In the genomic region with DNA sequence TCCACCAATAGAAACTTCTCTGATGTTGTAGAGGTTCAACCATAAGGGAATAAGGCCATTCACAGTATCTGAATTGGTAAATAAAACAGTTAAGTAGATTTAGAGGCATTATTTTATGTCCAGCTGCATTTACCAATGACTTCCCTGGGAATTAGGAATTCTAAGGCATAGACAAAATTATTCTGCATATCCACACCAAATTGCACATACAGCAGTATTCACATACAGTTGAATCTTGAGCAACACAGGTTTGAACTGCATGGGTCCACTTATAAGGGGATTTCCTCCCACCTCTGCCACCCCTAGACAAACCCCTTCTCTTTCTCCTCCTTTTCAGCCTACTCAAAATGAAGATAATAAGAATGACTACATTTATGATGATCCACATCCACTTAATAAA, we compare ENCODE assay signal across 19 cellular contexts. TPM values are rescaled to one million over a fixed set of nuclear protein-coding genes. Genes with fewer than 3 reads are reported as not detected.
DNase-seq lines count a peak whose midpoint lies in the region; ATAC-seq, FAIRE-seq and TF ChIP-seq lines count a peak whose summit lies in the region.
"Had no signal": no experiment of that assay in that cellular context is flagged by ENCODE, and none has a peak within 500 bp of the region (broad histone marks: within the 10 kb centered on the region; RNA-seq: fewer than 3 reads in every experiment).

No MANE protein-coding gene starts in this region.

- peak overlapping the region; percentile 30; the same call in 1 of the 2 replicates for H3K4me2 ChIP-seq in IMR-90 (ENCODE audit: low read depth, low read length)
- H3K4me2 ChIP-seq: GM23338 had no signal

- peaks cover 5% of the 10 kb centered on the region; the same call in 1 of the 2 replicates for H3K36me3 ChIP-seq in IMR-90 (ENCODE audit: control insufficient read depth, insufficient read depth, low read length)

- POLR2A ChIA-PET in IMR-90 (lab: Charles Lee; ENCODE audit: unreplicated experiment), result no interaction called here

- no peak overlapping the region for H4K91ac ChIP-seq in IMR-90 (ENCODE audit: insufficient read depth, low read depth, low read length)

- peak overlapping the region; percentile 54; the same call in 1 of the 2 replicates for H2BK20ac ChIP-seq in IMR-90 (ENCODE audit: low read depth, low read length)

- no peak overlapping the region for H3K4me3 Mint-ChIP-seq in chondrocyte (ENCODE audit: unreplicated experiment)
- H3K4me3 Mint-ChIP-seq: CD4-positive, alpha-beta T cell; GM23338; IgD-negative memory B cell had no signal

- H3K9me3 Mint-ChIP-seq in chondrocyte (ENCODE audit: low read depth), result no peaks in the 10 kb centered on the region
- H3K9me3 Mint-ChIP-seq: CD4-positive, alpha-beta T cell; GM23338; IgD-negative memory B cell had no signal

- TF ChIP-seq POLR2A in H54 (IDR thresholded peaks at IDR 0.05; ENCODE audit: low read depth, low read length) (no peak), IMR-90 (IDR thresholded peaks at IDR 0.05; ENCODE audit: low read depth, low read length) (no peak)

- CTCF ChIA-PET in IMR-90 (lab: Yijun Ruan, JAX), result no interaction called here

- no TSS peak for BruUV-seq in IMR-90 (replicated peaks; lab: Mats Ljungman, UMichigan)

- H2BK5ac ChIP-seq in IMR-90 (ENCODE audit: low read depth, low read length, poor library complexity, severe bottlenecking), result peak overlapping the region; percentile 85

- H3K36me3 Mint-ChIP-seq in chondrocyte (ENCODE audit: low read depth), result peaks cover 19% of the 10 kb centered on the region
- H3K36me3 Mint-ChIP-seq: IgD-negative memory B cell had no signal

- peak overlapping the region; percentile 68; the same call in 1 of the 2 replicates for H3K18ac ChIP-seq in IMR-90 (ENCODE audit: low read depth, low read length)

- peaks cover under 1% of the 10 kb centered on the region; the same call in 1 of the 2 replicates for H4K20me1 ChIP-seq in IMR-90 (ENCODE audit: insufficient read depth, low read length)

- H2AK5ac ChIP-seq in IMR-90 (ENCODE audit: low read depth, low read length), result 0 out of 2 replicates have a peak overlapping the region, but pooled peaks have one; percentile 56

- peaks cover 3% of the 10 kb centered on the region; the same call in 1 of the 2 replicates for H3K9me1 ChIP-seq in IMR-90 (ENCODE audit: insufficient read depth, low read length)

- H4K8ac ChIP-seq in IMR-90 (ENCODE audit: low read depth in 2 of 2, low read length in 2 of 2), result peak overlapping the region; percentile 18 to 24; a peak in 1 of 4 replicates

- H2AK9ac ChIP-seq in IMR-90 (replicated peaks; ENCODE audit: low read depth, low read length, poor library complexity), result no peak overlapping the region

- no peak for DNase-seq in H54 (ENCODE audit: insufficient read length, low spot score)
- DNase-seq in IMR-90, result no peak
- DNase-seq in chondrocyte (ENCODE audit: low spot score), result no peak
- no peak for DNase-seq in activated effector memory CD4-positive, alpha-beta T cell treated with Interleukin-2 at 50 U/mL for 16 hours
- DNase-seq in head of caudate nucleus, result no peak
- DNase-seq: AML-193; Caco-2; CD4-positive, alpha-beta T cell; GDM1; H7; KBM-7 had no signal

- H2BK15ac ChIP-seq in IMR-90 (ENCODE audit: low read depth, low read length), result no peak overlapping the region

- no peak for TF ChIP-seq RAD21 in IMR-90 (IDR thresholded peaks at IDR 0.05; ENCODE audit: low read length)

- H3K14ac ChIP-seq in IMR-90 (replicated peaks; ENCODE audit: low read depth, low read length), result 0 out of 2 replicates have a peak overlapping the region, but pooled peaks have one; percentile 3

- H3K4me1 Mint-ChIP-seq in chondrocyte (ENCODE audit: low read depth), result peaks cover 88% of the 10 kb centered on the region
- H3K4me1 Mint-ChIP-seq: IgD-negative memory B cell had no signal

- H3K9me3 ChIP-seq in IMR-90 (ENCODE audit: control insufficient read depth, insufficient read depth, low read length), result no peaks in the 10 kb centered on the region
- H3K9me3 ChIP-seq: Caco-2 had no signal

- FAIRE-seq in H54 (lab: Jason Lieb, UNC), result peak; percentile 73
- FAIRE-seq: D721Med, GM12892, GM18507 had no signal

- H2AFZ ChIP-seq in IMR-90 (replicated peaks; ENCODE audit: low read length, poor library complexity), result no peak overlapping the region
- H2AFZ ChIP-seq: GM23338 had no signal

- TF ChIP-seq CTCF in IMR-90 (conservative IDR thresholded peaks at IDR 0.05; ENCODE audit: low read depth, low read length), result no peak
- no peak for TF ChIP-seq CTCF in chondrocyte (IDR thresholded peaks at IDR 0.05)

- no peak overlapping the region; the same call in 1 of the 2 replicates for H3K4ac ChIP-seq in IMR-90 (ENCODE audit: low read depth, low read length)

- peaks cover 8 to 46% of the 10 kb centered on the region in 2 experiments; a peak in 3 of 4 replicates for H3K79me1 ChIP-seq in IMR-90 (ENCODE audit: low read depth in 1 of 2, low read length in 2 of 2)

- H4K5ac ChIP-seq in IMR-90 (ENCODE audit: low read depth, low read length), result peak overlapping the region; percentile 43; the same call in 1 of the 2 replicates

- peak overlapping the region; percentile 44 for H2BK120ac ChIP-seq in IMR-90 (ENCODE audit: low read depth, low read length)

- H3K56ac ChIP-seq in IMR-90 (ENCODE audit: extremely low read depth, insufficient read depth, low read length), result no peak overlapping the region

- in situ Hi-C loops in IMR-90 (cut with MboI; ENCODE audit: low sequenced_read_pairs), result no loop called here

- H3K27ac Mint-ChIP-seq in chondrocyte (ENCODE audit: unreplicated experiment), result peak overlapping the region; percentile 64
- H3K27ac Mint-ChIP-seq: CD4-positive, alpha-beta T cell; GM23338; IgD-negative memory B cell had no signal

- peaks cover 14% of the 10 kb centered on the region for H3K4me1 ChIP-seq in IMR-90 (ENCODE audit: control insufficient read depth, insufficient read depth, low read length)
- H3K4me1 ChIP-seq: Caco-2 had no signal

- no peak overlapping the region for H3K4me3 ChIP-seq in IMR-90 (ENCODE audit: insufficient read depth, low read depth, low read length)
- H3K4me3 ChIP-seq: GM23338 had no signal

- H3K27me3 Mint-ChIP-seq in chondrocyte (ENCODE audit: low read depth), result no peaks in the 10 kb centered on the region

- H3K9ac ChIP-seq in IMR-90 (ENCODE audit: low read depth, low read length), result no peak overlapping the region

- dilution Hi-C loops in IMR-90 (cut with HindIII; ENCODE audit: low sequenced_read_pairs, unreplicated experiment), result no loop called here

- H3K27ac ChIP-seq in IMR-90 (ENCODE audit: insufficient read depth, low read length), result peak overlapping the region; percentile 51; the same call in 1 of the 2 replicates
- H3K27ac ChIP-seq: C4-2B had no signal

- peak overlapping the region; percentile 13; the same call in 1 of the 2 replicates for H3K23ac ChIP-seq in IMR-90 (ENCODE audit: low read depth, low read length)

- ATAC-seq in IMR-90 (ENCODE audit: low read depth) (no peak), GM18873 (IDR thresholded peaks at IDR 0.05; ENCODE audit: low FRiP score, unreplicated experiment) (no peak)
- ATAC-seq: GM23338 had no signal

- H3K27me3 ChIP-seq in IMR-90 (ENCODE audit: control insufficient read depth, insufficient read depth, low read length), result no peaks in the 10 kb centered on the region

- intact Hi-C loops in IMR-90 (cut with micrococcal nuclease) (no loop called here), head of caudate nucleus (cut with DNase I) (no loop called here)

TF ChIP-seq in IMR-90, 13 proteins besides CTCF, POLR2A, EP300 and RAD21:
- TF ChIP-seq CEBPB (IDR thresholded peaks at IDR 0.05; ENCODE audit: low read depth, low read length) (no peak), MAFK (IDR thresholded peaks at IDR 0.05; ENCODE audit: low read depth, low read length) (peak; percentile 34)
TF ChIP-seq in IMR-90: peak in this region for 1.

RNA-seq across cellular contexts. Expression of a gene that starts 54.4 kb away (rescaled TPM):
- 235 and 257 TPM in 2 replicates for total RNA-seq in IMR-90 (2012; rRNA removed)
- 155 and 181 TPM in 2 replicates for polyA plus RNA-seq in IMR-90 (2012; rRNA removed)
- 85.6 and 111 TPM in 2 replicates for polyA plus RNA-seq in IMR-90 (2012; cell fraction: cytosol; rRNA removed)
- polyA plus RNA-seq in IMR-90 (2012; cell fraction: nucleus; rRNA removed; ENCODE audit: low replicate concordance), result 121 and 233 TPM in 2 replicates
- total RNA-seq in chondrocyte, result 1,927 to 2,200 TPM (median 1,930 TPM) in 3 replicates
- total RNA-seq: HT-29 had no signal
- polyA plus RNA-seq: IgD-negative memory B cell had no signal
